In the genomic region with DNA sequence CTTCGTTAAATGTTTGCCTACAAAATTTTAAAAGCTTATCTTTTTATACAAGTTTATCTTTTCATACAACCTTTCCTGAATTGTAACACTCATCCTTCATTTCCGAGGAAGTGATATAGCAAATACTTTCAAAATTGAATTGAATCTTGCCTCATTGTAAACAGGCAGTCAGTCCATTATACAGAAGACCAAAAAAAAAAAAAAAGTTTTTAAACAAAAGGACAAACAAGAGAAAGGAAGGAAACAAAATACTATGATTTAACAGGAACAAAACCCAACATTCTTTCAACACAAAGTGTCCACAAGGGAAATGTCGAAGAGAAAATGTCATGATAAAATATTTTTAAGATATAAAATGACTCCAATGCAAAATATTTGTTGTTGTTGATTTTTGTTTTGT, we compare ENCODE assay signal across 12 cellular contexts. TPM values are rescaled to one million over a fixed set of nuclear protein-coding genes. Genes with fewer than 3 reads are reported as not detected.
A peak's percentile ranks its signal among the peaks of the same experiment; 100 is the strongest.
DNase-seq lines count a peak whose midpoint lies in the region; ATAC-seq, FAIRE-seq and TF ChIP-seq lines count a peak whose summit lies in the region.
"Had no signal": no experiment of that assay in that cellular context is flagged by ENCODE, and none has a peak within 500 bp of the region (broad histone marks: within the 10 kb centered on the region; RNA-seq: fewer than 3 reads in every experiment).

No MANE protein-coding gene starts in this region.

- H3K4me1 Mint-ChIP-seq in activated CD4-positive, alpha-beta T cell treated with anti-CD3 and anti-CD28 coated beads, Interleukin-2, amount 10 ng/mL, durations not matched to agents 7 days and 5 days = peaks cover 36% of the 10 kb centered on the region
- peaks cover 10% of the 10 kb centered on the region for H3K4me1 Mint-ChIP-seq in WTC11

- POLR2A ChIA-PET in activated CD4-positive, alpha-beta T cell treated with anti-CD3 and anti-CD28 coated beads, Interleukin-2, amount 10 ng/mL, durations not matched to agents 7 days and 5 days (lab: Charles Lee) = no interaction called here
- POLR2A ChIA-PET in WTC11 (lab: Charles Lee) = no interaction called here

- DNase-seq in activated CD4-positive, alpha-beta T cell treated with anti-CD3 and anti-CD28 coated beads, Interleukin-2, amount 10 ng/mL, durations not matched to agents 7 days and 5 days = no peak
- DNase-seq in activated CD4-positive, alpha-beta T cell treated with anti-CD3 and anti-CD28 coated beads for 1 hour = no peak
- DNase-seq in WTC11 (ENCODE audit: low spot score) = no peak
- DNase-seq in kidney = no peak
- no peak for DNase-seq in testis
- no peak for DNase-seq in NCI-H2171 (lab: John Stamatoyannopoulos, UW)
- no peak for DNase-seq in T1000 (lab: John Stamatoyannopoulos, UW)
- no peak for DNase-seq in esophagus squamous epithelium (lab: John Stamatoyannopoulos, UW)
- DNase-seq: activated gamma-delta T cell, NCI-H2081 had no signal

- H3K27ac Mint-ChIP-seq in activated CD4-positive, alpha-beta T cell treated with anti-CD3 and anti-CD28 coated beads, Interleukin-2, amount 10 ng/mL, durations not matched to agents 7 days and 5 days = peak overlapping the region; percentile 76
- peak overlapping the region; percentile 28; the same call in 1 of the 2 replicates for H3K27ac Mint-ChIP-seq in WTC11

- TF ChIP-seq POLR2A in testis (IDR thresholded peaks at IDR 0.05) (no peak), esophagus squamous epithelium (IDR thresholded peaks at IDR 0.05) (no peak)

- intact Hi-C loops in kidney (cut with DNase I) = no loop called here
- intact Hi-C loops in testis (cut with DNase I; ENCODE audit: low total_unique reads) = no loop called here
- intact Hi-C loops in esophagus squamous epithelium (cut with DNase I) = no loop called here

- peak overlapping the region; percentile 75 for H3K4me3 Mint-ChIP-seq in activated CD4-positive, alpha-beta T cell treated with anti-CD3 and anti-CD28 coated beads, Interleukin-2, amount 10 ng/mL, durations not matched to agents 7 days and 5 days
- no peak overlapping the region for H3K4me3 Mint-ChIP-seq in WTC11

- H3K9ac ChIP-seq in kidney (ENCODE audit: low read length in 2 of 2) = no peak overlapping the region

- no peaks in the 10 kb centered on the region for H3K9me3 Mint-ChIP-seq in activated CD4-positive, alpha-beta T cell treated with anti-CD3 and anti-CD28 coated beads, Interleukin-2, amount 10 ng/mL, durations not matched to agents 7 days and 5 days
- no peaks in the 10 kb centered on the region for H3K9me3 Mint-ChIP-seq in WTC11

- FAIRE-seq in kidney (lab: Jason Lieb, UNC) = peak; percentile 15
- FAIRE-seq: H1 had no signal

- H3K4me3 ChIP-seq in kidney (ENCODE audit: low read length in 2 of 2) = no peak overlapping the region
- no peak overlapping the region for H3K4me3 ChIP-seq in testis
- peak overlapping the region in 2 of 4 donors; percentile 0 to 34 for H3K4me3 ChIP-seq in esophagus squamous epithelium
- H3K4me3 ChIP-seq: smooth muscle cell had no signal

- H3K4me1 ChIP-seq in kidney (ENCODE audit: control insufficient read depth in 1 of 2, insufficient read depth in 1 of 2, low read depth in 1 of 2, low read length in 2 of 2) = peaks cover 2 to 5% of the 10 kb centered on the region in 2 donors
- H3K4me1 ChIP-seq in testis = peaks cover 35% of the 10 kb centered on the region
- H3K4me1 ChIP-seq in esophagus squamous epithelium = peaks cover 15 to 94% (median 34%) of the 10 kb centered on the region in 3 donors

- no peaks in the 10 kb centered on the region for H3K27me3 ChIP-seq in testis
- H3K27me3 ChIP-seq in esophagus squamous epithelium = no peaks in the 10 kb centered on the region

- TF ChIP-seq CTCF in WTC11 (IDR thresholded peaks at IDR 0.05) = no peak
- TF ChIP-seq CTCF in kidney (IDR thresholded peaks at IDR 0.05; ENCODE audit: borderline replicate concordance, extremely low read depth, insufficient read depth) = no peak
- no peak for TF ChIP-seq CTCF in testis (IDR thresholded peaks at IDR 0.05)
- TF ChIP-seq CTCF in esophagus squamous epithelium (IDR thresholded peaks at IDR 0.05) = no peak

- H3K27ac ChIP-seq in kidney (ENCODE audit: low read depth in 2 of 2, low read length in 2 of 2) (no peak overlapping the region), testis (peak overlapping the region; percentile 40 to 81), esophagus squamous epithelium (peak overlapping the region in 2 of 4 donors; percentile 45 to 52)

- 30 to 32% methylated on average over 3 of the region's 3 CpGs for WGBS in testis, 2 donors
- WGBS in esophagus squamous epithelium, 2 donors = 42 to 47% methylated on average over 3 of the region's 3 CpGs

- peaks cover 23% of the 10 kb centered on the region for H3K36me3 Mint-ChIP-seq in activated CD4-positive, alpha-beta T cell treated with anti-CD3 and anti-CD28 coated beads, Interleukin-2, amount 10 ng/mL, durations not matched to agents 7 days and 5 days (ENCODE audit: low read depth)
- no peaks in the 10 kb centered on the region for H3K36me3 Mint-ChIP-seq in WTC11

- ATAC-seq in WTC11 = no peak

- H3K36me3 ChIP-seq in kidney (ENCODE audit: control insufficient read depth in 1 of 2, insufficient read depth in 2 of 2, low read length in 2 of 2) = no peaks in the 10 kb centered on the region
- H3K36me3 ChIP-seq in testis (ENCODE audit: low read depth, missing control alignments) = no peaks in the 10 kb centered on the region
- H3K36me3 ChIP-seq in esophagus squamous epithelium = peaks cover 0 to 18% (median 0%) of the 10 kb centered on the region in 3 donors

- no peaks in the 10 kb centered on the region for H3K27me3 Mint-ChIP-seq in activated CD4-positive, alpha-beta T cell treated with anti-CD3 and anti-CD28 coated beads, Interleukin-2, amount 10 ng/mL, durations not matched to agents 7 days and 5 days
- H3K27me3 Mint-ChIP-seq in WTC11 (ENCODE audit: low read depth) = no peaks in the 10 kb centered on the region

- H3K9me3 ChIP-seq in kidney (ENCODE audit: control insufficient read depth in 1 of 2, low read length in 2 of 2) (no peaks in the 10 kb centered on the region), testis (no peaks in the 10 kb centered on the region), esophagus squamous epithelium (no peaks in the 10 kb centered on the region)

- CTCF ChIA-PET in activated CD4-positive, alpha-beta T cell treated with anti-CD3 and anti-CD28 coated beads, Interleukin-2, amount 10 ng/mL, durations not matched to agents 7 days and 5 days (lab: Charles Lee) = interaction anchor here (0.7 kb wide), 1 partner anchor 357 kb away, joined by 5 read pairs; no protein-coding TSS in a partner anchor
- CTCF ChIA-PET in WTC11 (lab: Charles Lee) = interaction anchor here (0.7 kb wide), 1 partner anchor 74 kb away, joined by 3 read pairs; no protein-coding TSS in a partner anchor

TF ChIP-seq in WTC11, 78 proteins besides CTCF, POLR2A, EP300 and RAD21:
- TF ChIP-seq FOXJ3 (CRISPR knock-in tag; IDR thresholded peaks at IDR 0.05; ENCODE audit: borderline replicate concordance) (no peak), MYBL2 (CRISPR knock-in tag; IDR thresholded peaks at IDR 0.05) (no peak), NR2C2 (CRISPR knock-in tag; IDR thresholded peaks at IDR 0.05) (no peak), SOX15 (CRISPR knock-in tag; IDR thresholded peaks at IDR 0.05) (no peak), GABPB1 (CRISPR knock-in tag; IDR thresholded peaks at IDR 0.05) (no peak), ELF4 (CRISPR knock-in tag; IDR thresholded peaks at IDR 0.05; ENCODE audit: low read depth) (no peak)
- TF ChIP-seq, protein P1, sequence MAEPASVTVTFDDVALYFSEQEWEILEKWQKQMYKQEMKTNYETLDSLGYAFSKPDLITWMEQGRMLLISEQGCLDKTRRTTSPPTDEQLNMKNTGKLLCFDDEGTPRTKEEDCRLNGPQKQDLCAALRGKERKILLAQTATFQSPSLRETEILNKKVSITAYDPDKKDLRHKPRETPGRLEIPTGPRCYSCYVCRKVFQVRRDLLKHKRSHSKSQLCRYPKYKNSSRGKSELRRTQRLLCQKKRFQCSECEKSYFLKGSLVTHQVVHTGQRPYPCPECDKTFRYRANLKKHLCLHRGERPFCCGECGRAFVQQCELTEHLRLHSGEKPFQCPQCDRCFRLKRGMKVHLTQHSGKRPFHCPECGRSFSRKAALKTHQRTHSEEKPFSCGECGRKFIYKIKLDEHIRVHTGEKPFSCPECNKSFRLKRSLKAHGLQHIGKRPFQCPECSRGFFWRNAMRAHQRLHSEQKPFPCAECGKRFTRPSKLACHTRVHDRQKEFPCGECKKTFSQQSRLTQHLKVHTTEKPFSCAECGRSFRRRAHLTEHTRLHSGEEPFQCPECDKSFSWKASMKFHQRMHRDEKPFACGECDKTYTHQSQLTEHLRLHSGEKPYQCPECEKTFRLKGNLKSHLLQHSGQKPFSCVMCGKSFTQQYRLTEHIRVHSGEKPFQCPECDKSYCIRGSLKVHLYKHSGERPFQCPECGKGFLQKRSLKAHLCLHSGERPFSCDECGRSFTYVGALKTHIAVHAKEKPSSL (CRISPR knock-in tag; conservative IDR thresholded peaks at IDR 0.05) = no peak
- TF ChIP-seq, protein P2, sequence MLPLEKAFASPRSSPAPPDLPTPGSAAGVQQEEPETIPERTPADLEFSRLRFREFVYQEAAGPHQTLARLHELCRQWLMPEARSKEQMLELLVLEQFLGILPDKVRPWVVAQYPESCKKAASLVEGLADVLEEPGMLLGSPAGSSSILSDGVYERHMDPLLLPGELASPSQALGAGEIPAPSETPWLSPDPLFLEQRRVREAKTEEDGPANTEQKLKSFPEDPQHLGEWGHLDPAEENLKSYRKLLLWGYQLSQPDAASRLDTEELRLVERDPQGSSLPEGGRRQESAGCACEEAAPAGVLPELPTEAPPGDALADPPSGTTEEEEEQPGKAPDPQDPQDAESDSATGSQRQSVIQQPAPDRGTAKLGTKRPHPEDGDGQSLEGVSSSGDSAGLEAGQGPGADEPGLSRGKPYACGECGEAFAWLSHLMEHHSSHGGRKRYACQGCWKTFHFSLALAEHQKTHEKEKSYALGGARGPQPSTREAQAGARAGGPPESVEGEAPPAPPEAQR (CRISPR knock-in tag; IDR thresholded peaks at IDR 0.05) = no peak

RNA-seq across cellular contexts. Expression of a gene that starts 8.5 kb away (rescaled TPM):
- total RNA-seq in activated CD4-positive, alpha-beta T cell treated with anti-CD3 and anti-CD28 coated beads, Interleukin-2, amount 10 ng/mL, durations not matched to agents 7 days and 5 days = 10 to 100 TPM; 28.6 to 43.0 TPM
- total RNA-seq in WTC11 (2021) (16.3 to 20.3 TPM (median 19.7 TPM) in 3 replicates), kidney (54.7 TPM), testis (10 to 100 TPM; 55.1 to 59.8 TPM), esophagus squamous epithelium (10 to 100 TPM; 12.5 to 28.0 (median 20.6) TPM)
- polyA plus RNA-seq in kidney (ENCODE audit: insufficient read depth, low read depth, low replicate concordance) (16.2 TPM), testis (ENCODE audit: insufficient read depth, low read depth, low replicate concordance) (31.6 TPM)

RNA-seq across cellular contexts. Expression of a gene that starts 58.2 kb away (rescaled TPM):
- total RNA-seq in activated CD4-positive, alpha-beta T cell treated with anti-CD3 and anti-CD28 coated beads, Interleukin-2, amount 10 ng/mL, durations not matched to agents 7 days and 5 days = 100 to 1,000 TPM; 298 to 356 TPM
- 411 to 527 TPM (median 517 TPM) in 3 replicates for total RNA-seq in WTC11 (2021)
- 271 TPM for total RNA-seq in kidney
- 939 TPM for polyA plus RNA-seq in kidney (ENCODE audit: insufficient read depth, low read depth, low replicate concordance)
- total RNA-seq in testis = 100 to 1,000 TPM; 201 to 304 TPM
- polyA plus RNA-seq in testis (ENCODE audit: insufficient read depth, low read depth, low replicate concordance) = 316 TPM
- total RNA-seq in esophagus squamous epithelium = 100 to 1,000 TPM; 240 to 303 (median 268) TPM

Comparison
In these comparisons a context has a peak if more than half of its experiments do, and no peak if none do; other contexts are left out.
1. H3K27ac ChIP-seq: peak in testis (2 of 2); none in kidney (0 of 2).